ENCODE assay signal across 1 cellular context in genomic region chrX:336227-336626, GRCh38.
TF ChIP-seq lines count a peak whose summit lies in the region.

No MANE protein-coding gene starts in this region.

TF ChIP-seq in H1, 55 proteins besides CTCF, POLR2A, EP300 and RAD21:
- TF ChIP-seq SAP30 (IDR thresholded peaks at IDR 0.05; ENCODE audit: insufficient read depth, insufficient replicate concordance, low read length): no peak
- no peak for TF ChIP-seq TEAD4 (IDR thresholded peaks at IDR 0.05; ENCODE audit: low read depth, low read length)
- TF ChIP-seq SP2 (IDR thresholded peaks at IDR 0.05; ENCODE audit: low read length): no peak
- TF ChIP-seq ZNF274 (IDR thresholded peaks at IDR 0.05; ENCODE audit: borderline replicate concordance, extremely low read depth, low read length): no peak
- no peak for TF ChIP-seq NRF1 (IDR thresholded peaks at IDR 0.05; ENCODE audit: low read depth, low read length)
- no peak for TF ChIP-seq RNF2 (IDR thresholded peaks at IDR 0.05; ENCODE audit: borderline replicate concordance, low read depth, low read length, missing control alignments, poor library complexity, severe bottlenecking)
- TF ChIP-seq SIN3A (conservative IDR thresholded peaks at IDR 0.05 in 1 of 2, IDR thresholded peaks at IDR 0.05 in 1 of 2; ENCODE audit: low read depth in 1 of 2, low read length in 2 of 2): no peak
- no peak for TF ChIP-seq SUZ12 (IDR thresholded peaks at IDR 0.05; ENCODE audit: low read length)
- no peak for TF ChIP-seq EZH2 (IDR thresholded peaks at IDR 0.05; ENCODE audit: low read depth, low read length, severe bottlenecking)
- TF ChIP-seq MAX (IDR thresholded peaks at IDR 0.05): no peak
- TF ChIP-seq SIRT6 (IDR thresholded peaks at IDR 0.05; ENCODE audit: low read length): no peak
- TF ChIP-seq USF2 (IDR thresholded peaks at IDR 0.05; ENCODE audit: low read length): no peak
- TF ChIP-seq GABPA (IDR thresholded peaks at IDR 0.05; ENCODE audit: borderline replicate concordance, insufficient read depth, low read length): no peak
- TF ChIP-seq GTF2F1 (IDR thresholded peaks at IDR 0.05; ENCODE audit: borderline replicate concordance, low read depth, low read length): no peak
- no peak for TF ChIP-seq E2F6 (IDR thresholded peaks at IDR 0.05)
- no peak for TF ChIP-seq TAF7 (optimal IDR thresholded peaks at IDR 0.05; ENCODE audit: borderline replicate concordance, low read depth, low read length)
- TF ChIP-seq KDM4A (IDR thresholded peaks at IDR 0.05; ENCODE audit: low read depth, low read length, severe bottlenecking): no peak
